15 cellular contexts compared by ENCODE assay signal in the genomic region with DNA sequence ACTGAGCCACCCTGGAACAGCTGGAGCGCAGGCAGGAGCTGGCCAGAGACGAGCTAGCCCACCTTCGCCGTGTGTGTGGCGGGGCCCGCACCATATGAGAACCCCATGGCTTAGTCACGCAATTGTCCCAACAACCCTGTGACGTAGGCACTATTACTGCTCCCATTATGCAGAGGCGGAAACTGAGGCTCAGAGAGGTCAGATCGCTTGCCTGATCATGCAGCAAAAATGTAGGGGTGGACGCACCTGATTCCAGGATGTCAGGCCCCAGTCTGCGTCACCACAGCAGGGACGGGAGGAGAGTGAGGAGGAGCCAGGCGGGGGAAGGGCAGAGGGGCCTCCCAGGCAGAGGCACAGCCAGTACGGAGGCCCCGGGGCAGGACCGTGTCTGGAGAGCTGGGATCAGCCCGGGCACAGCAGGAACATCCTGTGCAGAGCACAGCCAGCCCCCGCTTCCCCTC. TPM values are rescaled to one million over a fixed set of nuclear protein-coding genes. Genes with fewer than 3 reads are reported as not detected.
DNase-seq lines count a peak whose midpoint lies in the region; ATAC-seq and TF ChIP-seq lines count a peak whose summit lies in the region.
"Had no signal": no experiment of that assay in that cellular context is flagged by ENCODE, and none has a peak within 500 bp of the region (broad histone marks: within the 10 kb centered on the region; RNA-seq: fewer than 3 reads in every experiment).

No MANE protein-coding gene starts in this region.

- TF ChIP-seq EP300 in SK-N-SH (IDR thresholded peaks at IDR 0.05; ENCODE audit: borderline replicate concordance in 1 of 2, low read depth in 1 of 2, low read length in 1 of 2), result no peak

- POLR2A ChIA-PET in SK-N-SH (lab: Yijun Ruan, JAX), result no interaction called here

- H3K27me3 ChIP-seq in right cardiac atrium (ENCODE audit: control insufficient read depth, insufficient read depth), result no peaks in the 10 kb centered on the region
- no peaks in the 10 kb centered on the region for H3K27me3 ChIP-seq in SK-N-SH (ENCODE audit: insufficient read depth)
- H3K27me3 ChIP-seq in HAP-1 (ENCODE audit: low read depth), result no peaks in the 10 kb centered on the region
- H3K27me3 ChIP-seq: ascending aorta had no signal

- H2AFZ ChIP-seq in SK-N-SH (ENCODE audit: low read depth), result no peak overlapping the region

- H4K20me1 ChIP-seq in SK-N-SH (ENCODE audit: insufficient read depth), result 0 out of 2 replicates have a peak, but pooled peaks cover 4% of the 10 kb centered on the region

- no peaks in the 10 kb centered on the region for H3K9me2 ChIP-seq in SK-N-SH

- H3K36me3 Mint-ChIP-seq in activated naive CD4-positive, alpha-beta T cell treated with anti-CD3 and anti-CD28 coated beads, Interleukin-2, amount 50 U/mL, for 72 hours, result peaks cover 0 to 21% of the 10 kb centered on the region in 2 donors
- H3K36me3 Mint-ChIP-seq: CD4-positive, CD25-positive, alpha-beta regulatory T cell; natural killer cell had no signal

- 62% methylated on average over 19 of the region's 19 CpGs for WGBS in right cardiac atrium
- WGBS in SK-N-SH (ENCODE audit: low lambda C conversion rate), result 94% methylated on average over 13 of the region's 19 CpGs

- no peak for TF ChIP-seq RAD21 in SK-N-SH (IDR thresholded peaks at IDR 0.05; ENCODE audit: low read length)

- no peak overlapping the region for H3K9ac ChIP-seq in SK-N-SH

- no peaks in the 10 kb centered on the region for H3F3A ChIP-seq in SK-N-SH (replicated peaks; ENCODE audit: insufficient read depth)

- no peak overlapping the region for H3K4me3 ChIP-seq in astrocyte of the spinal cord (ENCODE audit: low read depth, low read length)
- H3K4me3 ChIP-seq in right cardiac atrium (ENCODE audit: low read length), result no peak overlapping the region
- no peak overlapping the region for H3K4me3 ChIP-seq in SK-N-SH (ENCODE audit: low read depth in 2 of 2, low read length in 1 of 2)
- no peak overlapping the region for H3K4me3 ChIP-seq in HAP-1
- H3K4me3 ChIP-seq: ascending aorta had no signal

- in situ Hi-C loops in astrocyte of the spinal cord (cut with HindIII; ENCODE audit: low sequenced_read_pairs), result no loop called here
- in situ Hi-C loops in HAP-1 (cut with MboI; ENCODE audit: low sequenced_read_pairs), result no loop called here

- peak; percentile 59 to 83 for ATAC-seq in right cardiac atrium
- ATAC-seq in activated naive CD4-positive, alpha-beta T cell treated with anti-CD3 and anti-CD28 coated beads, Interleukin-2, amount 50 U/mL, for 72 hours, result no peak
- ATAC-seq: natural killer cell had no signal

- intact Hi-C loops in right cardiac atrium (cut with DNase I), result no loop called here
- intact Hi-C loops in posterior vena cava (cut with DNase I), result no loop called here

- peaks cover 23% of the 10 kb centered on the region; the same call in 1 of the 2 replicates for H3K79me2 ChIP-seq in SK-N-SH (ENCODE audit: insufficient read depth)

- TF ChIP-seq CTCF in astrocyte of the spinal cord (IDR thresholded peaks at IDR 0.05; ENCODE audit: low read depth, low read length), result no peak
- TF ChIP-seq CTCF in SK-N-SH (IDR thresholded peaks at IDR 0.05), result no peak

- no peaks in the 10 kb centered on the region for H3K9me3 Mint-ChIP-seq in activated naive CD4-positive, alpha-beta T cell treated with anti-CD3 and anti-CD28 coated beads, Interleukin-2, amount 50 U/mL, for 72 hours
- H3K9me3 Mint-ChIP-seq: CD4-positive, CD25-positive, alpha-beta regulatory T cell; natural killer cell had no signal

- no peak overlapping the region for H3K4me2 ChIP-seq in SK-N-SH

- peaks cover 3% of the 10 kb centered on the region for H3K4me1 ChIP-seq in right cardiac atrium (ENCODE audit: control insufficient read depth, insufficient read depth, low read length)
- peaks cover 0 to 6% of the 10 kb centered on the region in 2 experiments; a peak in 1 of 4 replicates for H3K4me1 ChIP-seq in SK-N-SH (ENCODE audit: control insufficient read depth in 1 of 2, insufficient read depth in 2 of 2, low read depth in 1 of 2, low read length in 1 of 2)
- H3K4me1 ChIP-seq in HAP-1, result no peaks in the 10 kb centered on the region

- H3K27ac ChIP-seq in right cardiac atrium (ENCODE audit: low read length), result peak overlapping the region; percentile 51
- H3K27ac ChIP-seq in SK-N-SH (ENCODE audit: low read depth in 2 of 2, low read length in 1 of 2), result no peak overlapping the region

- no peak overlapping the region for H3K27ac Mint-ChIP-seq in activated naive CD4-positive, alpha-beta T cell treated with anti-CD3 and anti-CD28 coated beads, Interleukin-2, amount 50 U/mL, for 72 hours
- H3K27ac Mint-ChIP-seq: activated CD4-positive, alpha-beta memory T cell treated with anti-CD3 and anti-CD28 coated beads for 36 hours; natural killer cell had no signal

- H3K9me3 ChIP-seq in right cardiac atrium (ENCODE audit: control insufficient read depth, low read length), result no peaks in the 10 kb centered on the region
- no peaks in the 10 kb centered on the region for H3K9me3 ChIP-seq in SK-N-SH
- H3K9me3 ChIP-seq in HAP-1, result no peaks in the 10 kb centered on the region

- peak; percentile 95 for DNase-seq in ELF-1 (ENCODE audit: low read depth, low spot score)
- DNase-seq in astrocyte of the spinal cord (ENCODE audit: low read depth, low spot score), result peak; percentile 92
- peak; percentile 55 to 81 (median 79) for DNase-seq in right cardiac atrium
- DNase-seq in posterior vena cava (ENCODE audit: low spot score), result peak; percentile 86
- no peak for DNase-seq in activated naive CD4-positive, alpha-beta T cell treated with anti-CD3 and anti-CD28 coated beads, Interleukin-2, amount 50 U/mL, for 72 hours (ENCODE audit: low spot score in 2 of 2)
- no peak for DNase-seq in NCI-H1694 treated with DMSO at 0.1 percent for 48 hours (lab: John Stamatoyannopoulos, UW)
- no peak for DNase-seq in SK-N-SH
- no peak for DNase-seq in HAP-1 (ENCODE audit: low spot score in 2 of 2)
- DNase-seq: activated CD4-positive, alpha-beta memory T cell treated with anti-CD3 and anti-CD28 coated beads for 36 hours; CD4-positive, CD25-positive, alpha-beta regulatory T cell; natural killer cell; NCI-H2107; SIG-M5 had no signal

- CTCF ChIA-PET in SK-N-SH (lab: Yijun Ruan, JAX), result interaction anchor here (1.5 kb wide), 1 partner anchor 9 kb away, joined by 4 read pairs; no protein-coding TSS in a partner anchor

- no peaks in the 10 kb centered on the region for H3K36me3 ChIP-seq in SK-N-SH (replicated peaks in 1 of 2; ENCODE audit: control insufficient read depth in 1 of 2, insufficient read depth in 2 of 2, low read length in 1 of 2)
- no peaks in the 10 kb centered on the region for H3K36me3 ChIP-seq in HAP-1 (replicated peaks)

TF ChIP-seq in SK-N-SH, 30 proteins besides CTCF, POLR2A, EP300 and RAD21:
- no peak for TF ChIP-seq NFIC (IDR thresholded peaks at IDR 0.05; ENCODE audit: borderline replicate concordance)
- TF ChIP-seq, protein P1, sequence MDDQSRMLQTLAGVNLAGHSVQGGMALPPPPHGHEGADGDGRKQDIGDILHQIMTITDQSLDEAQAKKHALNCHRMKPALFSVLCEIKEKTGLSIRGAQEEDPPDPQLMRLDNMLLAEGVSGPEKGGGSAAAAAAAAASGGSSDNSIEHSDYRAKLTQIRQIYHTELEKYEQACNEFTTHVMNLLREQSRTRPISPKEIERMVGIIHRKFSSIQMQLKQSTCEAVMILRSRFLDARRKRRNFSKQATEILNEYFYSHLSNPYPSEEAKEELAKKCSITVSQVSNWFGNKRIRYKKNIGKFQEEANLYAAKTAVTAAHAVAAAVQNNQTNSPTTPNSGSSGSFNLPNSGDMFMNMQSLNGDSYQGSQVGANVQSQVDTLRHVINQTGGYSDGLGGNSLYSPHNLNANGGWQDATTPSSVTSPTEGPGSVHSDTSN (IDR thresholded peaks at IDR 0.05), result no peak

RNA-seq across cellular contexts. Expression of a gene that starts 16.8 kb away (rescaled TPM):
- total RNA-seq in right cardiac atrium (10 to 100 TPM; 38.8 to 48.3 (median 40.4) TPM), posterior vena cava (10 to 100 TPM; 80.9 to 85.4 TPM)
- polyA plus RNA-seq in right cardiac atrium (31.4 TPM), SK-N-SH (2012; rRNA removed) (6.9 and 12.3 TPM in 2 replicates)
- total RNA-seq in activated naive CD4-positive, alpha-beta T cell treated with anti-CD3 and anti-CD28 coated beads, Interleukin-2, amount 50 U/mL, for 72 hours, result 10 to 100 TPM; 11.5 to 13.5 TPM
- polyA plus RNA-seq in SK-N-SH (2012; cell fraction: cytosol; rRNA removed), result 4.4 and 6.9 TPM in 2 replicates
- 12.2 and 15.0 TPM in 2 replicates for polyA plus RNA-seq in SK-N-SH (2012; cell fraction: nucleus; rRNA removed)

RNA-seq across cellular contexts. Expression of a gene that starts 24.7 kb away (rescaled TPM):
- not detected for total RNA-seq in right cardiac atrium
- polyA plus RNA-seq in right cardiac atrium, result 0.05 TPM
- total RNA-seq in posterior vena cava, result under 1 TPM in 1 of 2 donors, not detected in 1; 0.10 TPM
- total RNA-seq in activated naive CD4-positive, alpha-beta T cell treated with anti-CD3 and anti-CD28 coated beads, Interleukin-2, amount 50 U/mL, for 72 hours, result 1 to 10 TPM; 2.6 to 6.3 TPM
- 0.24 and 0.36 TPM in 2 replicates for polyA plus RNA-seq in SK-N-SH (2012; rRNA removed)
- polyA plus RNA-seq in SK-N-SH (2012; cell fraction: cytosol; rRNA removed), result 0.18 and 0.28 TPM in 2 replicates
- 0.49 and 1.0 TPM in 2 replicates for polyA plus RNA-seq in SK-N-SH (2012; cell fraction: nucleus; rRNA removed)
- total RNA-seq: frontal cortex had no signal

RNA-seq across cellular contexts. Expression of a gene that starts 56.8 kb away (rescaled TPM):
- total RNA-seq in right cardiac atrium (10 to 100 TPM; 13.8 to 17.8 (median 14.4) TPM), posterior vena cava (10 to 100 TPM; 13.0 to 17.0 TPM)
- polyA plus RNA-seq in right cardiac atrium (13.5 TPM), SK-N-SH (2012; rRNA removed) (27.8 and 36.4 TPM in 2 replicates)
- 10 to 100 TPM; 26.0 to 34.2 TPM for total RNA-seq in activated naive CD4-positive, alpha-beta T cell treated with anti-CD3 and anti-CD28 coated beads, Interleukin-2, amount 50 U/mL, for 72 hours
- polyA plus RNA-seq in SK-N-SH (2012; cell fraction: cytosol; rRNA removed), result 11.9 and 22.7 TPM in 2 replicates
- 66.5 and 82.5 TPM in 2 replicates for polyA plus RNA-seq in SK-N-SH (2012; cell fraction: nucleus; rRNA removed)

Comparison
In these comparisons a context has a peak if more than half of its experiments do, and no peak if none do; other contexts are left out.
1. DNase-seq: peak in ELF-1 (single experiment), astrocyte of the spinal cord (single experiment), right cardiac atrium (3 of 3) and posterior vena cava (single experiment); none in activated naive CD4-positive, alpha-beta T cell treated with anti-CD3 and anti-CD28 coated beads, Interleukin-2, amount 50 U/mL, for 72 hours (0 of 2), NCI-H1694 treated with DMSO at 0.1 percent for 48 hours (single experiment), SK-N-SH (single experiment) and HAP-1 (0 of 2).
2. ATAC-seq: peak in right cardiac atrium (2 of 2); none in activated naive CD4-positive, alpha-beta T cell treated with anti-CD3 and anti-CD28 coated beads, Interleukin-2, amount 50 U/mL, for 72 hours (0 of 2).